In genomic region chr9:123064662-123065061, GRCh38 we compare ENCODE assay signal across 23 cellular contexts. TPM values are rescaled to one million over a fixed set of nuclear protein-coding genes. Genes with fewer than 3 reads are reported as not detected.
"Had no signal": no experiment of that assay in that cellular context is flagged by ENCODE, and none has a peak within 500 bp of the region (broad histone marks: within the 10 kb centered on the region; RNA-seq: fewer than 3 reads in every experiment).

No MANE protein-coding gene starts in this region.

- H3K9me3 Mint-ChIP-seq: activated CD4-positive, alpha-beta T cell treated with anti-CD3 and anti-CD28 coated beads, Interleukin-2, amount 10 ng/mL, durations not matched to agents 7 days and 5 days; endodermal cell; T-helper 1 cell treated with Interleukin-12 subunit alpha and Interleukin-12 subunit beta and Interleukin-4 antibody, amounts not matched to agents 30 μg/mL and 1 μg/mL, for 36 hours had no signal

- H3K4me1 ChIP-seq: adrenal gland had no signal

- H3K4me3 ChIP-seq: adrenal gland, cardiac muscle cell, gastroesophageal sphincter, heart right ventricle, left lung, transverse colon, uterus had no signal

- H3K27me3 ChIP-seq: adrenal gland, cardiac muscle cell, gastroesophageal sphincter, heart right ventricle, left lung, transverse colon, uterus had no signal

- ATAC-seq: activated CD4-positive, CD25-positive, alpha-beta regulatory T cell treated with anti-CD3 and anti-CD28 coated beads, Interleukin-2, amount 50 U/mL, for 24 hours; activated CD8-positive, alpha-beta T cell treated with anti-CD3 and anti-CD28 coated beads, Interleukin-2, amount 10 ng/mL, durations not matched to agents 7 days and 5 days; gastroesophageal sphincter; heart right ventricle; left lung had no signal

- H3K27me3 Mint-ChIP-seq: activated CD4-positive, alpha-beta T cell treated with anti-CD3 and anti-CD28 coated beads, Interleukin-2, amount 10 ng/mL, durations not matched to agents 7 days and 5 days; progenitor cell of endocrine pancreas had no signal

- H3K4me1 Mint-ChIP-seq: activated CD4-positive, alpha-beta T cell treated with anti-CD3 and anti-CD28 coated beads, Interleukin-2, amount 10 ng/mL, durations not matched to agents 7 days and 5 days; endodermal cell had no signal

- H3K4me3 Mint-ChIP-seq: activated CD4-positive, alpha-beta T cell treated with anti-CD3 and anti-CD28 coated beads, Interleukin-2, amount 10 ng/mL, durations not matched to agents 7 days and 5 days; activated CD8-positive, alpha-beta T cell treated with anti-CD3 and anti-CD28 coated beads, Interleukin-2, amount 10 ng/mL, durations not matched to agents 7 days and 5 days; endodermal cell; T-helper 1 cell treated with Interleukin-12 subunit alpha and Interleukin-12 subunit beta and Interleukin-4 antibody, amounts not matched to agents 30 μg/mL and 1 μg/mL, for 36 hours had no signal

- H3K27ac ChIP-seq: adrenal gland, cardiac muscle cell, gastroesophageal sphincter, heart right ventricle, left lung, transverse colon, uterus had no signal

- H3K9me3 ChIP-seq: adrenal gland, gastroesophageal sphincter, heart right ventricle, left lung, transverse colon, uterus had no signal

- H3K36me3 ChIP-seq: uterus had no signal

- DNase-seq: activated CD4-positive, alpha-beta T cell treated with anti-CD3 and anti-CD28 coated beads, Interleukin-2, amount 10 ng/mL, durations not matched to agents 7 days and 5 days; activated CD8-positive, alpha-beta memory T cell treated with anti-CD3 and anti-CD28 coated beads, Interleukin-2, amount 50 U/mL, for 4 hours; activated CD8-positive, alpha-beta T cell treated with anti-CD3 and anti-CD28 coated beads, Interleukin-2, amount 10 ng/mL, durations not matched to agents 7 days and 5 days; activated effector memory CD4-positive, alpha-beta T cell treated with anti-CD3 and anti-CD28 coated beads, Interleukin-2, amount 50 U/mL, for 16 hours; activated naive CD4-positive, alpha-beta T cell treated with anti-CD3 and anti-CD28 coated beads, Interleukin-2, amount 50 U/mL, for 16 hours; activated T-cell treated with anti-CD3 and anti-CD28 coated beads, Interleukin-2, amount 50 U/mL, for 48 hours; adrenal gland; endodermal cell; heart right ventricle; left lung; midbrain; stimulated activated CD4-positive, alpha-beta T cell treated with anti-CD3 and anti-CD28 coated beads, Interleukin-2, amount 100 ng/mL, for 24 hours; stimulated activated naive CD4-positive, alpha-beta T cell treated with Interleukin-2 at 50 U/mL for 16 hours; substantia nigra; transverse colon; uterus had no signal

- H3K27ac Mint-ChIP-seq: activated CD4-positive, alpha-beta T cell treated with anti-CD3 and anti-CD28 coated beads, Interleukin-2, amount 10 ng/mL, durations not matched to agents 7 days and 5 days; activated CD8-positive, alpha-beta T cell treated with anti-CD3 and anti-CD28 coated beads, Interleukin-2, amount 10 ng/mL, durations not matched to agents 7 days and 5 days; endodermal cell; T-helper 1 cell treated with Interleukin-12 subunit alpha and Interleukin-12 subunit beta and Interleukin-4 antibody, amounts not matched to agents 30 μg/mL and 1 μg/mL, for 36 hours had no signal

RNA-seq across cellular contexts. Expression of gene GPR21, which starts 31.2 kb away (rescaled TPM):
- total RNA-seq: epithelial cell of proximal tubule, myocyte had no signal
